21 cellular contexts compared by ENCODE assay signal in the genomic region with DNA sequence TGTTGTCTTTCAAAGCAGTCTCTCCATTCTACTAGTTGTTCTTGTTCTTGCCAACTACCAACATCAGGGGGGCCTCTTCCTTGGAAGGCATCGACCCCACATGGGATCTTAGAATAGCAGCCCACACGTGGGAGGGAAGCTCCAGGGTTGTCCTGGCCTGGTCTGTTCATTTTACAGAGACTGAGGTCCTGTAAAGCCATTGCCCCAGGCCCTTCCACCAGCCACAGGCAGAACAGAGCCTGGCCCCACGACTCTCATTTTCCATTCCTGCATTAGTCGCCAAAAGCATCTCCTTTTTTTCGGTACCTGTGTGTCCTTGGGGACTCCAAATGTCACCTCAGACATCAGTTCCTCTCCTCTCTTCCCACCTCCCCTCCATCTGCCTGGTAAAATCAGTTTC. TPM values are rescaled to one million over a fixed set of nuclear protein-coding genes. Genes with fewer than 3 reads are reported as not detected.
DNase-seq lines count a peak whose midpoint lies in the region; ATAC-seq, FAIRE-seq and TF ChIP-seq lines count a peak whose summit lies in the region.
"Had no signal": no experiment of that assay in that cellular context is flagged by ENCODE, and none has a peak within 500 bp of the region (broad histone marks: within the 10 kb centered on the region; RNA-seq: fewer than 3 reads in every experiment).

No MANE protein-coding gene starts in this region.

- TF ChIP-seq POLR2A in sigmoid colon (IDR thresholded peaks at IDR 0.05), result no peak

- no peak for FAIRE-seq in GM19239 (lab: Jason Lieb, UNC)
- FAIRE-seq: GM12878, H54 had no signal

- H3K27me3 ChIP-seq in GM23338 (ENCODE audit: insufficient read depth) (no peaks in the 10 kb centered on the region), sigmoid colon (no peaks in the 10 kb centered on the region)

- H3F3A ChIP-seq in GM23338 (replicated peaks; ENCODE audit: low read depth), result no peaks in the 10 kb centered on the region

- H3K27ac Mint-ChIP-seq in GM23338 (no peak overlapping the region), brain (peak overlapping the region; percentile 25 to 94 (median 37))
- H3K27ac Mint-ChIP-seq: CD8-positive, alpha-beta T cell had no signal

- no peak overlapping the region for H3K4me3 ChIP-seq in GM23338
- no peak overlapping the region for H3K4me3 ChIP-seq in sigmoid colon
- H3K4me3 ChIP-seq: GM12878 had no signal

- no peaks in the 10 kb centered on the region for H3K9me3 ChIP-seq in sigmoid colon
- H3K9me3 ChIP-seq: Caco-2 had no signal

- peaks cover 7% of the 10 kb centered on the region for H3K27me3 Mint-ChIP-seq in GM23338 (ENCODE audit: insufficient read depth, low read depth, poor library complexity)
- no peaks in the 10 kb centered on the region for H3K27me3 Mint-ChIP-seq in brain

- intact Hi-C loops in posterior vena cava (cut with DNase I) (no loop called here), sigmoid colon (cut with DNase I) (no loop called here)

- DNase-seq in ELF-1 (ENCODE audit: low read depth, low spot score) (peak; percentile 25), GM23338 (ENCODE audit: low spot score) (no peak), posterior vena cava (ENCODE audit: low spot score) (peak; percentile 52), sigmoid colon (no peak), GM19239 (ENCODE audit: insufficient read length, low spot score) (no peak)
- DNase-seq: C1 segment of cervical spinal cord, Caco-2, DMS153, DND-41, GDM1, GOT3, HCEC 1CT had no signal

- H3K36me3 ChIP-seq in GM23338 (ENCODE audit: insufficient read depth) (no peaks in the 10 kb centered on the region), sigmoid colon (no peaks in the 10 kb centered on the region)

- 74 to 84% methylated on average over 5 of the region's 5 CpGs for WGBS in sigmoid colon, 2 donors

- no peaks in the 10 kb centered on the region for H4K20me1 ChIP-seq in GM23338 (replicated peaks; ENCODE audit: insufficient read depth)

- H3K9me3 Mint-ChIP-seq in GM23338 (no peaks in the 10 kb centered on the region), brain (peaks cover 0 to 2% (median 0%) of the 10 kb centered on the region in 5 experiments)
- H3K9me3 Mint-ChIP-seq: CD8-positive, alpha-beta T cell had no signal

- H3K4me3 Mint-ChIP-seq in GM23338 (no peak overlapping the region), brain (no peak overlapping the region)
- H3K4me3 Mint-ChIP-seq: CD8-positive, alpha-beta T cell had no signal

- H3K4me1 Mint-ChIP-seq in GM23338 (peaks cover 5% of the 10 kb centered on the region; the same call in 2 of the 3 replicates), brain (peaks cover 68% of the 10 kb centered on the region)

- TF ChIP-seq EP300 in sigmoid colon (IDR thresholded peaks at IDR 0.05), result no peak

- H2AFZ ChIP-seq in GM23338, result peak overlapping the region; percentile 63; the same call in 1 of the 2 replicates

- H3K27ac ChIP-seq in GM23338 (ENCODE audit: low read depth) (no peak overlapping the region), sigmoid colon (no peak overlapping the region)

- no peaks in the 10 kb centered on the region for H3K36me3 Mint-ChIP-seq in GM23338 (ENCODE audit: low read depth)
- H3K36me3 Mint-ChIP-seq in brain, result no peaks in the 10 kb centered on the region
- H3K36me3 Mint-ChIP-seq: CD8-positive, alpha-beta T cell had no signal

- no peaks in the 10 kb centered on the region for H3K79me2 ChIP-seq in GM23338 (replicated peaks; ENCODE audit: insufficient read depth)

- no peak for ATAC-seq in GM23338
- no peak for ATAC-seq in GM18520 (IDR thresholded peaks at IDR 0.05; ENCODE audit: unreplicated experiment)
- no peak for ATAC-seq in GM21367 (IDR thresholded peaks at IDR 0.05; ENCODE audit: unreplicated experiment)
- ATAC-seq: CD8-positive, alpha-beta T cell; GM12878 had no signal

- no peak for TF ChIP-seq CTCF in GM23338 (conservative IDR thresholded peaks at IDR 0.05; ENCODE audit: low read depth in 2 of 2)
- TF ChIP-seq CTCF in brain (conservative IDR thresholded peaks at IDR 0.05), result no peak
- no peak for TF ChIP-seq CTCF in sigmoid colon (IDR thresholded peaks at IDR 0.05)

- H3K4me1 ChIP-seq in GM23338 (ENCODE audit: insufficient read depth) (peaks cover 3% of the 10 kb centered on the region; the same call in 1 of the 2 replicates), sigmoid colon (peaks cover 0 to 8% (median 3%) of the 10 kb centered on the region in 4 donors)
- H3K4me1 ChIP-seq: Caco-2 had no signal

- no peaks in the 10 kb centered on the region for H3K9me2 ChIP-seq in GM23338 (ENCODE audit: insufficient read depth)

- H3K4me2 ChIP-seq in GM23338, result no peak overlapping the region

TF ChIP-seq in GM23338, 12 proteins besides CTCF, POLR2A, EP300 and RAD21:
- TF ChIP-seq, protein P1, sequence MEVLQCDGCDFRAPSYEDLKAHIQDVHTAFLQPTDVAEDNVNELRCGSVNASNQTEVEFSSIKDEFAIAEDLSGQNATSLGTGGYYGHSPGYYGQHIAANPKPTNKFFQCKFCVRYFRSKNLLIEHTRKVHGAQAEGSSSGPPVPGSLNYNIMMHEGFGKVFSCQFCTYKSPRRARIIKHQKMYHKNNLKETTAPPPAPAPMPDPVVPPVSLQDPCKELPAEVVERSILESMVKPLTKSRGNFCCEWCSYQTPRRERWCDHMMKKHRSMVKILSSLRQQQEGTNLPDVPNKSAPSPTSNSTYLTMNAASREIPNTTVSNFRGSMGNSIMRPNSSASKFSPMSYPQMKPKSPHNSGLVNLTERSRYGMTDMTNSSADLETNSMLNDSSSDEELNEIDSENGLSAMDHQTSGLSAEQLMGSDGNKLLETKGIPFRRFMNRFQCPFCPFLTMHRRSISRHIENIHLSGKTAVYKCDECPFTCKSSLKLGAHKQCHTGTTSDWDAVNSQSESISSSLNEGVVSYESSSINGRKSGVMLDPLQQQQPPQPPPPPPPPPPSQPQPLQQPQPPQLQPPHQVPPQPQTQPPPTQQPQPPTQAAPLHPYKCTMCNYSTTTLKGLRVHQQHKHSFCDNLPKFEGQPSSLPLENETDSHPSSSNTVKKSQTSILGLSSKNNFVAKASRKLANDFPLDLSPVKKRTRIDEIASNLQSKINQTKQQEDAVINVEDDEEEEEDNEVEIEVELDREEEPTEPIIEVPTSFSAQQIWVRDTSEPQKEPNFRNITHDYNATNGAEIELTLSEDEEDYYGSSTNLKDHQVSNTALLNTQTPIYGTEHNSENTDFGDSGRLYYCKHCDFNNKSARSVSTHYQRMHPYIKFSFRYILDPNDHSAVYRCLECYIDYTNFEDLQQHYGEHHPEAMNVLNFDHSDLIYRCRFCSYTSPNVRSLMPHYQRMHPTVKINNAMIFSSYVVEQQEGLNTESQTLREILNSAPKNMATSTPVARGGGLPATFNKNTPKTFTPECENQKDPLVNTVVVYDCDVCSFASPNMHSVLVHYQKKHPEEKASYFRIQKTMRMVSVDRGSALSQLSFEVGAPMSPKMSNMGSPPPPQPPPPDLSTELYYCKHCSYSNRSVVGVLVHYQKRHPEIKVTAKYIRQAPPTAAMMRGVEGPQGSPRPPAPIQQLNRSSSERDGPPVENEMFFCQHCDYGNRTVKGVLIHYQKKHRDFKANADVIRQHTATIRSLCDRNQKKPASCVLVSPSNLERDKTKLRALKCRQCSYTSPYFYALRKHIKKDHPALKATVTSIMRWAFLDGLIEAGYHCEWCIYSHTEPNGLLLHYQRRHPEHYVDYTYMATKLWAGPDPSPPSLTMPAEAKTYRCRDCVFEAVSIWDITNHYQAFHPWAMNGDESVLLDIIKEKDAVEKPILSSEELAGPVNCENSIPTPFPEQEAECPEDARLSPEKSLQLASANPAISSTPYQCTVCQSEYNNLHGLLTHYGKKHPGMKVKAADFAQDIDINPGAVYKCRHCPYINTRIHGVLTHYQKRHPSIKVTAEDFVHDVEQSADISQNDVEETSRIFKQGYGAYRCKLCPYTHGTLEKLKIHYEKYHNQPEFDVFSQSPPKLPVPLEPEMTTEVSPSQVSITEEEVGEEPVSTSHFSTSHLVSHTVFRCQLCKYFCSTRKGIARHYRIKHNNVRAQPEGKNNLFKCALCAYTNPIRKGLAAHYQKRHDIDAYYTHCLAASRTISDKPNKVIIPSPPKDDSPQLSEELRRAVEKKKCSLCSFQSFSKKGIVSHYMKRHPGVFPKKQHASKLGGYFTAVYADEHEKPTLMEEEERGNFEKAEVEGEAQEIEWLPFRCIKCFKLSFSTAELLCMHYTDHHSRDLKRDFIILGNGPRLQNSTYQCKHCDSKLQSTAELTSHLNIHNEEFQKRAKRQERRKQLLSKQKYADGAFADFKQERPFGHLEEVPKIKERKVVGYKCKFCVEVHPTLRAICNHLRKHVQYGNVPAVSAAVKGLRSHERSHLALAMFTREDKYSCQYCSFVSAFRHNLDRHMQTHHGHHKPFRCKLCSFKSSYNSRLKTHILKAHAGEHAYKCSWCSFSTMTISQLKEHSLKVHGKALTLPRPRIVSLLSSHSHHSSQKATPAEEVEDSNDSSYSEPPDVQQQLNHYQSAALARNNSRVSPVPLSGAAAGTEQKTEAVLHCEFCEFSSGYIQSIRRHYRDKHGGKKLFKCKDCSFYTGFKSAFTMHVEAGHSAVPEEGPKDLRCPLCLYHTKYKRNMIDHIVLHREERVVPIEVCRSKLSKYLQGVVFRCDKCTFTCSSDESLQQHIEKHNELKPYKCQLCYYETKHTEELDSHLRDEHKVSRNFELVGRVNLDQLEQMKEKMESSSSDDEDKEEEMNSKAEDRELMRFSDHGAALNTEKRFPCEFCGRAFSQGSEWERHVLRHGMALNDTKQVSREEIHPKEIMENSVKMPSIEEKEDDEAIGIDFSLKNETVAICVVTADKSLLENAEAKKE (CRISPR knock-in tag; IDR thresholded peaks at IDR 0.05), result no peak
- no peak for TF ChIP-seq EZH2phosphoT487 (IDR thresholded peaks at IDR 0.05; ENCODE audit: unreplicated experiment)
- no peak for TF ChIP-seq EZH2 (IDR thresholded peaks at IDR 0.05; ENCODE audit: low read depth, unreplicated experiment)
- TF ChIP-seq CREB1 (CRISPR knock-in tag; IDR thresholded peaks at IDR 0.05; ENCODE audit: low read depth), result no peak
- no peak for TF ChIP-seq STAT1 (IDR thresholded peaks at IDR 0.05; ENCODE audit: unreplicated experiment)
- no peak for TF ChIP-seq POLR2AphosphoS5 (IDR thresholded peaks at IDR 0.05; ENCODE audit: low read depth)

RNA-seq across cellular contexts. Expression of a gene that starts 28.0 kb away (rescaled TPM):
- total RNA-seq in GM23338 (2014; rRNA removed; shearing (Covaris generic)), result not detected in 2 replicates
- not detected in 2 replicates for polyA plus RNA-seq in GM23338 (2016; fragmentation: Nextera tagmentation; extraction: Ambion mirVana)
- 10.8 TPM for polyA plus RNA-seq in brain (ENCODE audit: insufficient read depth, low read depth, low replicate concordance)
- total RNA-seq in posterior vena cava, result under 1 TPM; 0.19 to 0.38 TPM
- total RNA-seq in sigmoid colon, result 1 to 10 TPM; 3.6 to 8.6 (median 5.1) TPM
- polyA plus RNA-seq in sigmoid colon, result under 1 TPM in 1 of 3 donors, not detected in 2; 0.47 TPM
- total RNA-seq: A172; A673; Caco-2; CD8-positive, alpha-beta T cell; GM12878 had no signal
- polyA plus RNA-seq: BJ, GM12878 had no signal

Comparison
In these comparisons a context has a peak if more than half of its experiments do, and no peak if none do; other contexts are left out.
1. DNase-seq: peak in ELF-1 (single experiment) and posterior vena cava (single experiment); none in GM23338 (single experiment), sigmoid colon (single experiment) and GM19239 (single experiment).